1 cellular context compared by ENCODE assay signal in genomic region chr10:191703-192518, GRCh38.
TF ChIP-seq lines count a peak whose summit lies in the region.

No MANE protein-coding gene starts in this region.

TF ChIP-seq in IMR-90, 13 proteins besides CTCF, POLR2A, EP300 and RAD21:
- TF ChIP-seq BHLHE40 (IDR thresholded peaks at IDR 0.05; ENCODE audit: low read depth, low read length) (no peak), NFE2L2 (IDR thresholded peaks at IDR 0.05; ENCODE audit: low read depth, low read length) (no peak), MAFK (IDR thresholded peaks at IDR 0.05; ENCODE audit: low read depth, low read length) (0 out of 2 replicates have a peak, but pooled peaks have one; percentile 10), ELK1 (IDR thresholded peaks at IDR 0.05; ENCODE audit: borderline replicate concordance, low read depth, low read length) (no peak), SMC3 (IDR thresholded peaks at IDR 0.05; ENCODE audit: low read depth, low read length) (no peak), MXI1 (IDR thresholded peaks at IDR 0.05; ENCODE audit: borderline replicate concordance, low read depth, low read length) (no peak), RCOR1 (IDR thresholded peaks at IDR 0.05; ENCODE audit: insufficient replicate concordance, low read length) (no peak), MAZ (IDR thresholded peaks at IDR 0.05; ENCODE audit: borderline replicate concordance, low read depth, low read length) (no peak), CEBPB (IDR thresholded peaks at IDR 0.05; ENCODE audit: low read depth, low read length) (peak; percentile 99)
